Comparison of ENCODE assay signal across 8 cellular contexts in genomic region chr2:136394136-136395060, GRCh38.
DNase-seq lines count a peak whose midpoint lies in the region; ATAC-seq lines count a peak whose summit lies in the region.

No MANE protein-coding gene starts in this region.

- peaks cover 5% of the 10 kb centered on the region for H3K27me3 Mint-ChIP-seq in activated T-cell treated with anti-CD3 and anti-CD28 coated beads, Interleukin-2, amount 50 U/mL, for 72 hours (ENCODE audit: low read depth)

- H3K4me1 Mint-ChIP-seq in activated T-cell treated with anti-CD3 and anti-CD28 coated beads, Interleukin-2, amount 50 U/mL, for 72 hours (ENCODE audit: low read depth): peaks cover 48% of the 10 kb centered on the region

- no peaks in the 10 kb centered on the region for H3K9me3 Mint-ChIP-seq in activated T-cell treated with anti-CD3 and anti-CD28 coated beads, Interleukin-2, amount 50 U/mL, for 72 hours

- peak overlapping the region in 1 of 2 donors; percentile 10 for H3K4me3 Mint-ChIP-seq in activated T-cell treated with anti-CD3 and anti-CD28 coated beads, Interleukin-2, amount 50 U/mL, for 72 hours

- no peaks in the 10 kb centered on the region for H3K9me3 ChIP-seq in KOPT-K1 (ENCODE audit: insufficient read depth, low read length, poor library complexity, severe bottlenecking)

- peak; percentile 57 to 64 for ATAC-seq in activated T-cell treated with anti-CD3 and anti-CD28 coated beads, Interleukin-2, amount 50 U/mL, for 72 hours (replicated peaks in 1 of 2)
- peak; percentile 77 for ATAC-seq in HG02623 (IDR thresholded peaks at IDR 0.05; ENCODE audit: unreplicated experiment)
- no peak for ATAC-seq in HG03196 (IDR thresholded peaks at IDR 0.05; ENCODE audit: unreplicated experiment)

- no peaks in the 10 kb centered on the region for H3K36me3 ChIP-seq in KOPT-K1 (ENCODE audit: insufficient read depth, low read length)

- peak overlapping the region; percentile 25 for H3K27ac ChIP-seq in KOPT-K1 (ENCODE audit: low read depth, low read length, poor library complexity, severe bottlenecking)

- no peak for DNase-seq in activated T-cell treated with anti-CD3 and anti-CD28 coated beads, Interleukin-2, amount 50 U/mL, for 72 hours
- no peak for DNase-seq in activated T-cell treated with anti-CD3 and anti-CD28 coated beads, Interleukin-2, amount 50 U/mL, for 1 hour
- DNase-seq in putamen (ENCODE audit: low spot score) (no peak), HPDE6-E6E7 (ENCODE audit: extremely low spot score) (no peak), DMS 273 (lab: John Stamatoyannopoulos, UW; ENCODE audit: unreplicated experiment) (no peak)

- H3K36me3 Mint-ChIP-seq in activated T-cell treated with anti-CD3 and anti-CD28 coated beads, Interleukin-2, amount 50 U/mL, for 72 hours (ENCODE audit: insufficient read depth in 2 of 2): peaks cover 0 to 1% of the 10 kb centered on the region in 2 donors

- peak overlapping the region; percentile 64 for H3K27ac Mint-ChIP-seq in activated T-cell treated with anti-CD3 and anti-CD28 coated beads, Interleukin-2, amount 50 U/mL, for 72 hours
